Comparison of ENCODE assay signal across 30 cellular contexts in genomic region chr1:45093334-45093733, GRCh38.
"Had no signal": no experiment of that assay in that cellular context is flagged by ENCODE, and none has a peak within 500 bp of the region (broad histone marks: within the 10 kb centered on the region; RNA-seq: fewer than 3 reads in every experiment).

No MANE protein-coding gene starts in this region.

- H3K4me1 ChIP-seq: ascending aorta had no signal

- H3K36me3 ChIP-seq: ascending aorta had no signal

- H3K27me3 ChIP-seq: ascending aorta had no signal

- H3K9me3 ChIP-seq: ascending aorta had no signal

- DNase-seq: activated CD4-positive, alpha-beta T cell treated with anti-CD3 and anti-CD28 coated beads, Interleukin-2, amount 10 ng/mL, durations not matched to agents 24 days and 14 days; activated CD4-positive, alpha-beta T cell treated with anti-CD3 and anti-CD28 coated beads, Interleukin-2, amount 50 U/mL, for 48 hours; activated CD8-positive, alpha-beta T cell treated with anti-CD3 and anti-CD28 coated beads, Interleukin-2, amount 10 ng/mL, durations not matched to agents 7 days and 5 days; activated gamma-delta T cell; activated naive CD4-positive, alpha-beta T cell treated with Interleukin-2 at 50 U/mL for 16 hours; activated naive CD8-positive, alpha-beta T cell treated with anti-CD3 and anti-CD28 coated beads, Interleukin-2, amount 10 ng/mL, durations not matched to agents 7 days and 5 days; activated T-cell treated with anti-CD3 and anti-CD28 coated beads, Interleukin-2, amount 50 U/mL, for 24 hours; amygdala; cerebellar nuclear complex; KBM-7; MV-4-11; NCI-H1092; NCI-H187 treated with DMSO at 0.1 percent for 48 hours; NCI-H2171 treated with DMSO at 0.1 percent for 48 hours; NCI-H2227 treated with DMSO at 0.1 percent for 48 hours; NCI-H446; NCI-H510A treated with DMSO at 0.1 percent for 48 hours; NCI-H526 treated with DMSO at 0.1 percent for 48 hours; NCI-H82; NK-92 treated with Interleukin-12 subunit alpha and Interleukin-12 subunit beta, amount 100 ng/mL, for 24 hours; OCI-M1; RPMI8226; SIG-M5; SW 1271; T-helper 1 cell; T-helper 2 cell; T-helper 9 cell had no signal

- FAIRE-seq: TTC549 had no signal

- ATAC-seq: activated CD8-positive, alpha-beta T cell treated with anti-CD3 and anti-CD28 coated beads, Interleukin-2, amount 10 ng/mL, durations not matched to agents 7 days and 5 days; SK-N-SH treated with all-trans-retinoic acid at 6 μM for 48 hours had no signal

- H3K27ac ChIP-seq: ascending aorta had no signal

- H3K4me3 ChIP-seq: ascending aorta had no signal
